In the genomic region with DNA sequence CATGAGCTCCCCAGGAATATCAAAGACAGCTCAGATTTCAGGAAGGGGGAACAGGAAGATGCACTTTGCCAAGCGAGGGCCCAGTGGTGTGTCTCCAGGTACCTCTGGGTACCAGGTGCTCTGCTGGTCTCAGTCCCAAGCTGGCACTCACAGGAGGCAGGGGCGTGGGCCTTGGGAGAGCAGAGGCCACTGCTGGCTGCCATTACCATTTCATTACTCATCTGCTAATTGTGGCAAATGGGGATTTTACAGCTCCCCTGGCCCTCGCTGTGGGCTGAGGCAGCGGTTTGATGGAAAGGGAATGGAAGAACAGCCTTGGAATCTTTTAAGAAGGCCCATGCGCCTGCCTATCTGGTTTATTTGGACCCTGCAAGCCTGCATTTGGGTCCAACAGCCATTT, we compare ENCODE assay signal across 18 cellular contexts.
DNase-seq lines count a peak whose midpoint lies in the region; ATAC-seq and TF ChIP-seq lines count a peak whose summit lies in the region.
"Had no signal": no experiment of that assay in that cellular context is flagged by ENCODE, and none has a peak within 500 bp of the region (broad histone marks: within the 10 kb centered on the region; RNA-seq: fewer than 3 reads in every experiment).

No MANE protein-coding gene starts in this region.

- H3K27ac ChIP-seq in coronary artery, result no peak overlapping the region
- peak overlapping the region; percentile 60 to 78 (median 65) for H3K27ac ChIP-seq in thyroid gland
- no peak overlapping the region for H3K27ac ChIP-seq in stomach
- H3K27ac ChIP-seq: 22Rv1, A549, C4-2B had no signal

- H3K27me3 ChIP-seq in thyroid gland (no peaks in the 10 kb centered on the region), stomach (no peaks in the 10 kb centered on the region)

- H3K4me3 ChIP-seq in coronary artery, result no peak overlapping the region
- H3K4me3 ChIP-seq in thyroid gland (replicated peaks in 1 of 3), result no peak overlapping the region
- H3K4me3 ChIP-seq in stomach, result no peak overlapping the region
- H3K4me3 ChIP-seq: A549, GM12878 had no signal

- no peak for TF ChIP-seq EP300 in stomach (IDR thresholded peaks at IDR 0.05)

- intact Hi-C loops in thyroid gland (cut with DNase I) (no loop called here), stomach (cut with DNase I; ENCODE audit: low total_unique reads) (no loop called here)

- H3K9me3 ChIP-seq in thyroid gland, result no peaks in the 10 kb centered on the region
- H3K9me3 ChIP-seq in stomach, result no peaks in the 10 kb centered on the region
- H3K9me3 ChIP-seq: A549 had no signal

- DNase-seq in COLO668 (lab: John Stamatoyannopoulos, UW; ENCODE audit: unreplicated experiment), result peak; percentile 31
- peak; percentile 42 for DNase-seq in M059J (ENCODE audit: low read depth)
- peak; percentile 56 for DNase-seq in coronary artery (ENCODE audit: low spot score)
- DNase-seq in thyroid gland, result no peak
- no peak for DNase-seq in nucleus accumbens (lab: John Stamatoyannopoulos, UW)
- no peak for DNase-seq in stomach
- DNase-seq: AML-193; Calu3; CD4-positive, alpha-beta memory T cell; GOT3; H7 had no signal

- TF ChIP-seq POLR2A in thyroid gland (IDR thresholded peaks at IDR 0.05) (no peak), stomach (IDR thresholded peaks at IDR 0.05) (no peak)

- WGBS in thyroid gland, 2 donors, result 82 to 95% methylated on average over 5 of the region's 5 CpGs
- WGBS in stomach, 5 donors, result 81 to 92% (median 88%) methylated on average over 4 to 5 of the region's 5 CpGs

- TF ChIP-seq CTCF in coronary artery (IDR thresholded peaks at IDR 0.05) (no peak), thyroid gland (IDR thresholded peaks at IDR 0.05) (no peak), stomach (IDR thresholded peaks at IDR 0.05) (no peak)

- H3K4me1 ChIP-seq in thyroid gland, result peaks cover 37 to 50% of the 10 kb centered on the region in 2 donors
- H3K4me1 ChIP-seq in stomach, result peaks cover 0 to 27% (median 14%) of the 10 kb centered on the region in 4 donors

- no peaks in the 10 kb centered on the region for H3K36me3 ChIP-seq in thyroid gland
- H3K36me3 ChIP-seq in stomach, result no peaks in the 10 kb centered on the region

- ATAC-seq in HG02678 (IDR thresholded peaks at IDR 0.05; ENCODE audit: unreplicated experiment), result no peak
- ATAC-seq: A549, GM12878, HCT116, HepG2 had no signal

Comparison
In these comparisons a context has a peak if more than half of its experiments do, and no peak if none do; other contexts are left out.
1. DNase-seq: peak in COLO668 (single experiment), M059J (single experiment) and coronary artery (single experiment); none in thyroid gland (0 of 2), nucleus accumbens (0 of 56) and stomach (single experiment).
2. H3K27ac ChIP-seq: peak in thyroid gland (3 of 3); none in coronary artery (0 of 2) and stomach (0 of 5).